In genomic region chr6:166507809-166508373, GRCh38 we compare ENCODE assay signal across 2 cellular contexts.
TF ChIP-seq lines count a peak whose summit lies in the region.

No MANE protein-coding gene starts in this region.

TF ChIP-seq in HEK293, 187 proteins besides CTCF, POLR2A, EP300 and RAD21 (continued from another document):
- no peak for TF ChIP-seq KLF17 (tag by site-specific recombination; IDR thresholded peaks at IDR 0.05)
- TF ChIP-seq ZNF621 (tag by site-specific recombination; IDR thresholded peaks at IDR 0.05), result 0 out of 2 replicates have a peak, but pooled peaks have one; percentile 12
- TF ChIP-seq ZNF585B (tag by site-specific recombination; IDR thresholded peaks at IDR 0.05), result no peak
- TF ChIP-seq ZNF239 (tag by site-specific recombination; IDR thresholded peaks at IDR 0.05), result 0 out of 2 replicates have a peak, but pooled peaks have one; percentile 1
- no peak for TF ChIP-seq ZNF768 (tag by site-specific recombination; IDR thresholded peaks at IDR 0.05)
- no peak for TF ChIP-seq ZBTB44 (tag by site-specific recombination; IDR thresholded peaks at IDR 0.05)
- no peak for TF ChIP-seq ZBTB10 (tag by site-specific recombination; IDR thresholded peaks at IDR 0.05)

TF ChIP-seq in GM12878, 131 proteins besides CTCF, POLR2A, EP300 and RAD21 (continued from another document):
- peak; percentile 34 for TF ChIP-seq PBX3 (IDR thresholded peaks at IDR 0.05; ENCODE audit: insufficient replicate concordance, low read depth, low read length)
- no peak for TF ChIP-seq YY1 (IDR thresholded peaks at IDR 0.05; ENCODE audit: low read depth, low read length)
- TF ChIP-seq IRF3 (IDR thresholded peaks at IDR 0.05), result no peak
- no peak for TF ChIP-seq NFXL1 (IDR thresholded peaks at IDR 0.05; ENCODE audit: borderline replicate concordance)
- TF ChIP-seq KLF5 (IDR thresholded peaks at IDR 0.05; ENCODE audit: partially characterized antibody), result no peak
- no peak for TF ChIP-seq TBL1XR1 (IDR thresholded peaks at IDR 0.05; ENCODE audit: low read depth, low read length)
- no peak for TF ChIP-seq ZNF622 (IDR thresholded peaks at IDR 0.05)
- no peak for TF ChIP-seq MEF2B (IDR thresholded peaks at IDR 0.05; ENCODE audit: partially characterized antibody, poor library complexity, severe bottlenecking)
- TF ChIP-seq HDGF (IDR thresholded peaks at IDR 0.05), result no peak
- TF ChIP-seq NFYA (IDR thresholded peaks at IDR 0.05; ENCODE audit: borderline replicate concordance, low read depth, low read length), result no peak
- TF ChIP-seq IKZF1 (conservative IDR thresholded peaks at IDR 0.05), result no peak
- TF ChIP-seq ATF7 (IDR thresholded peaks at IDR 0.05; ENCODE audit: low read depth), result no peak
- TF ChIP-seq BHLHE40 (IDR thresholded peaks at IDR 0.05; ENCODE audit: borderline replicate concordance in 1 of 2, low read depth in 2 of 2, low read length in 1 of 2), result no peak
- no peak for TF ChIP-seq E2F4 (IDR thresholded peaks at IDR 0.05; ENCODE audit: low read depth, low read length)
- TF ChIP-seq USF2 (IDR thresholded peaks at IDR 0.05; ENCODE audit: borderline replicate concordance, low read depth, low read length), result no peak
- no peak for TF ChIP-seq STAT3 (IDR thresholded peaks at IDR 0.05; ENCODE audit: low read depth, low read length)
- TF ChIP-seq IRF5 (IDR thresholded peaks at IDR 0.05; ENCODE audit: borderline replicate concordance), result 0 out of 2 replicates have a peak, but pooled peaks have one; percentile 1
- no peak for TF ChIP-seq MTA3 (IDR thresholded peaks at IDR 0.05; ENCODE audit: borderline replicate concordance, low read length)
- TF ChIP-seq NRF1 (conservative IDR thresholded peaks at IDR 0.05; ENCODE audit: low read depth, low read length), result no peak
- TF ChIP-seq ELK1 (IDR thresholded peaks at IDR 0.05; ENCODE audit: low read depth, low read length), result no peak
- TF ChIP-seq FOS (IDR thresholded peaks at IDR 0.05; ENCODE audit: borderline replicate concordance, extremely low read depth, insufficient read length), result no peak
- TF ChIP-seq SMC3 (IDR thresholded peaks at IDR 0.05; ENCODE audit: borderline replicate concordance, low read length), result no peak
- no peak for TF ChIP-seq ZNF592 (IDR thresholded peaks at IDR 0.05)
- TF ChIP-seq KAT2A (conservative IDR thresholded peaks at IDR 0.05; ENCODE audit: control insufficient read depth, low read depth, low read length), result no peak
- no peak for TF ChIP-seq NKRF (conservative IDR thresholded peaks at IDR 0.05)
- no peak for TF ChIP-seq STAT1 (conservative IDR thresholded peaks at IDR 0.05)
- peak; percentile 22; the same call in 1 of the 2 replicates for TF ChIP-seq NFIC (IDR thresholded peaks at IDR 0.05; ENCODE audit: low read depth, low read length)
- TF ChIP-seq CHD2 (IDR thresholded peaks at IDR 0.05; ENCODE audit: borderline replicate concordance, low read depth, low read length), result no peak
- TF ChIP-seq SREBF2 (IDR thresholded peaks at IDR 0.05; ENCODE audit: low read length), result no peak
- no peak for TF ChIP-seq NR2C1 (IDR thresholded peaks at IDR 0.05)
- TF ChIP-seq HCFC1 (IDR thresholded peaks at IDR 0.05; ENCODE audit: low read length), result no peak
- no peak for TF ChIP-seq IRF4 (IDR thresholded peaks at IDR 0.05; ENCODE audit: low read depth, low read length)
- no peak for TF ChIP-seq ZNF24 (IDR thresholded peaks at IDR 0.05)
- TF ChIP-seq E4F1 (IDR thresholded peaks at IDR 0.05; ENCODE audit: borderline replicate concordance, partially characterized antibody), result no peak
- TF ChIP-seq RFX5 (IDR thresholded peaks at IDR 0.05; ENCODE audit: low read depth, low read length), result no peak
- TF ChIP-seq BCL3 (IDR thresholded peaks at IDR 0.05; ENCODE audit: borderline replicate concordance, insufficient read depth, low read depth, low read length, poor library complexity, severe bottlenecking), result peak; percentile 88
